Comparison of ENCODE assay signal across 8 cellular contexts in the genomic region with DNA sequence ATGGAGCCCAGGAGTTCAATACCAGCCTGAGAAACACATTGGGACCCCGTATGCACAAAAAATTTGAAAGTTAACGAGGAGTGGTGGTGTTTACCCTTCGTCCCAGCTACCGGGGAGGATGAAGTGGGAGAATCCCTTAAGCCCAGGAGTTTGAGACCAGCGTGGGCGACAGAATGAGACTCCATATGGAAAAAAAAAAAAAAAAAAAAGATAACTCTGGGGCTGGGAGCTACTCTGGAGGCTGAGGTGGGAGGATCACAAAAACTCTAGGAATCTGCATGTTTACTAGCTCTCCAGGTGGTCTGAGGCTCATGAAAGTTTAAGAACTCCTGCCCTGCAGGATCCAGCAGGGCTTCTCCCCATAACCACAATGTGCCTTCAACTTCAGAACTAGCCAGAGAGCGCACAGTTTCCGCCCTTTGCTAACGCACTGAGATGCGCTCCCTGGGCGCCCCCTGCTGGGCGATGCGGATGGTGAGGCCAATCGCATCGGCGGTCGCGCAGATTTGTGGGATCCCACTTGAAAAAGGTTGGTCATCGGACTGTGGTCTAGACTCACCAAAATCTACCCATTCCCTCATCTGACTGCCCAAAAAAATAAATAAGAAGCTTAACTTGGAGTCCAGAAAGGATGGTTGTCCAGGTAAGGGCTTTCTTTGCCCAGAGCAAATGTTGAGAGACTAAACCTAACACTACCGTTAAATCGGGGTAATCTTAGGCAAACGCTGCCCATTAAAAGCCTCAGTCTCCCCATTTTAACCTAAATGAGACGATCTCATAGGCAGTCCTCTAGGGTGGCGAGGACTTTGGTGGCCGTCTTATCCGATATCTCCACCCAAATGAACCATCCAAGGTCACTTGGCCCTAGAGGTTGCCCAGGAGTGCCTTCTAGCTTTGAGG. TPM values are rescaled to one million over a fixed set of nuclear protein-coding genes. Genes with fewer than 3 reads are reported as not detected.
DNase-seq lines count a peak whose midpoint lies in the region; ATAC-seq and TF ChIP-seq lines count a peak whose summit lies in the region.

No MANE protein-coding gene starts in this region.

- CTCF ChIA-PET in IMR-90 (lab: Yijun Ruan, JAX): interaction anchor here (0.7 to 3.0 kb wide), 4 partner anchors 15 to 88 kb away, joined by 3 to 9 read pairs (median 4); no protein-coding TSS in a partner anchor

- in situ Hi-C loops in IMR-90 (cut with MboI; ENCODE audit: low sequenced_read_pairs): no loop called here

- H3K23ac ChIP-seq in IMR-90 (ENCODE audit: low read depth, low read length): no peak overlapping the region

- H3K9me3 ChIP-seq in DOHH2 (ENCODE audit: control insufficient read depth, insufficient read depth, low read length): no peaks in the 10 kb centered on the region
- no peaks in the 10 kb centered on the region for H3K9me3 ChIP-seq in IMR-90 (ENCODE audit: control insufficient read depth, insufficient read depth, low read length)
- H3K9me3 ChIP-seq in parathyroid adenoma (ENCODE audit: control insufficient read depth, low read length): no peaks in the 10 kb centered on the region
- H3K9me3 ChIP-seq in upper lobe of left lung: no peaks in the 10 kb centered on the region

- H3K9me1 ChIP-seq in IMR-90 (ENCODE audit: insufficient read depth, low read length): no peaks in the 10 kb centered on the region

- no peaks in the 10 kb centered on the region for H4K20me1 ChIP-seq in DOHH2 (ENCODE audit: control insufficient read depth, insufficient read depth, low read depth, low read length)
- no peaks in the 10 kb centered on the region for H4K20me1 ChIP-seq in IMR-90 (ENCODE audit: insufficient read depth, low read length)

- H2AK9ac ChIP-seq in IMR-90 (replicated peaks; ENCODE audit: low read depth, low read length, poor library complexity): peak overlapping the region; percentile 75

- no peak overlapping the region for H4K8ac ChIP-seq in IMR-90 (ENCODE audit: low read depth in 2 of 2, low read length in 2 of 2)

- BruUV-seq in IMR-90 (replicated peaks; lab: Mats Ljungman, UMichigan): no TSS peak

- H3K27ac ChIP-seq in DOHH2 (ENCODE audit: low read depth, low read length): no peak overlapping the region
- H3K27ac ChIP-seq in IMR-90 (ENCODE audit: insufficient read depth, low read length): no peak overlapping the region
- H3K27ac ChIP-seq in parathyroid adenoma: no peak overlapping the region
- no peak overlapping the region for H3K27ac ChIP-seq in upper lobe of left lung

- no peak overlapping the region for H3K4ac ChIP-seq in IMR-90 (ENCODE audit: low read depth, low read length)

- peak; percentile 78 for TF ChIP-seq RAD21 in IMR-90 (IDR thresholded peaks at IDR 0.05; ENCODE audit: low read length)

- no peak for TF ChIP-seq EP300 in upper lobe of left lung (IDR thresholded peaks at IDR 0.05)

- H3K56ac ChIP-seq in IMR-90 (ENCODE audit: extremely low read depth, insufficient read depth, low read length): no peak overlapping the region

- intact Hi-C loops in IMR-90 (cut with micrococcal nuclease): no loop called here

- ATAC-seq in IMR-90 (ENCODE audit: low read depth): peak; percentile 95
- ATAC-seq in upper lobe of left lung (ENCODE audit: low FRiP score in 2 of 2): peak; percentile 62 to 88
- ATAC-seq in HG02759 (IDR thresholded peaks at IDR 0.05; ENCODE audit: unreplicated experiment): no peak

- H3K4me2 ChIP-seq in DOHH2 (ENCODE audit: low read length): no peak overlapping the region
- no peak overlapping the region for H3K4me2 ChIP-seq in IMR-90 (ENCODE audit: low read depth, low read length)
- peak overlapping the region; percentile 12 for H3K4me2 ChIP-seq in parathyroid adenoma (ENCODE audit: low read length)

- H2AFZ ChIP-seq in IMR-90 (replicated peaks; ENCODE audit: low read length, poor library complexity): peak overlapping the region; percentile 24
- no peak overlapping the region for H2AFZ ChIP-seq in parathyroid adenoma

- WGBS in IMR-90 (ENCODE audit: extremely low coverage in 2 of 2, insufficient read length in 1 of 2), 2 experiments: 57% methylated on average over 7 of the region's 26 CpGs; no CpG with 5 or more reads in 1 of the 2 experiments
- 31 to 35% methylated on average over 24 to 26 of the region's 26 CpGs for WGBS in upper lobe of left lung, 2 donors

- dilution Hi-C loops in IMR-90 (cut with HindIII; ENCODE audit: low sequenced_read_pairs, unreplicated experiment): no loop called here

- no peak overlapping the region for H4K5ac ChIP-seq in IMR-90 (ENCODE audit: low read depth, low read length)

- H3K18ac ChIP-seq in IMR-90 (ENCODE audit: low read depth, low read length): no peak overlapping the region

- peak; percentile 98 for TF ChIP-seq CTCF in DOHH2 (IDR thresholded peaks at IDR 0.05; ENCODE audit: low read depth, low read length, poor library complexity, severe bottlenecking)
- peak; percentile 93 for TF ChIP-seq CTCF in IMR-90 (conservative IDR thresholded peaks at IDR 0.05; ENCODE audit: low read depth, low read length)
- peak; percentile 85 for TF ChIP-seq CTCF in parathyroid adenoma (IDR thresholded peaks at IDR 0.05)
- TF ChIP-seq CTCF in upper lobe of left lung (IDR thresholded peaks at IDR 0.05): peak; percentile 81 to 91 (median 88)

- H4K91ac ChIP-seq in IMR-90 (ENCODE audit: insufficient read depth, low read depth, low read length): no peak overlapping the region

- H3K36me3 ChIP-seq in DOHH2 (ENCODE audit: control insufficient read depth, low read length) (no peaks in the 10 kb centered on the region), IMR-90 (ENCODE audit: control insufficient read depth, insufficient read depth, low read length) (no peaks in the 10 kb centered on the region), parathyroid adenoma (ENCODE audit: control insufficient read depth, insufficient read depth, low read length) (no peaks in the 10 kb centered on the region), upper lobe of left lung (no peaks in the 10 kb centered on the region)

- H3F3A ChIP-seq in DOHH2 (ENCODE audit: control insufficient read depth, insufficient read depth): no peaks in the 10 kb centered on the region

- H2AK5ac ChIP-seq in IMR-90 (ENCODE audit: low read depth, low read length): no peak overlapping the region

- H3K79me1 ChIP-seq in IMR-90 (ENCODE audit: low read depth in 1 of 2, low read length in 2 of 2): no peaks in the 10 kb centered on the region

- H3K14ac ChIP-seq in IMR-90 (replicated peaks; ENCODE audit: low read depth, low read length): no peak overlapping the region

- H3K4me1 ChIP-seq in DOHH2 (ENCODE audit: control insufficient read depth, low read length): peaks cover 4% of the 10 kb centered on the region; the same call in 1 of the 2 replicates
- no peaks in the 10 kb centered on the region; the same call in 1 of the 2 replicates for H3K4me1 ChIP-seq in IMR-90 (ENCODE audit: control insufficient read depth, insufficient read depth, low read length)
- H3K4me1 ChIP-seq in parathyroid adenoma: no peaks in the 10 kb centered on the region
- peaks cover 10 to 18% (median 11%) of the 10 kb centered on the region in 4 donors for H3K4me1 ChIP-seq in upper lobe of left lung

- H3K79me2 ChIP-seq in DOHH2 (ENCODE audit: control insufficient read depth, low read length) (no peaks in the 10 kb centered on the region), parathyroid adenoma (no peaks in the 10 kb centered on the region)

- no peak overlapping the region for H2BK120ac ChIP-seq in IMR-90 (ENCODE audit: low read depth, low read length)

- H3K9me2 ChIP-seq in DOHH2 (replicated peaks; ENCODE audit: control insufficient read depth, low read length): no peaks in the 10 kb centered on the region

- TF ChIP-seq POLR2A in IMR-90 (IDR thresholded peaks at IDR 0.05; ENCODE audit: low read depth, low read length) (no peak), upper lobe of left lung (IDR thresholded peaks at IDR 0.05) (no peak)

- no peak overlapping the region for H2BK20ac ChIP-seq in IMR-90 (ENCODE audit: low read depth, low read length)

- no peak overlapping the region for H2BK5ac ChIP-seq in IMR-90 (ENCODE audit: low read depth, low read length, poor library complexity, severe bottlenecking)

- H3K4me3 ChIP-seq in DOHH2 (ENCODE audit: low read length) (no peak overlapping the region), IMR-90 (ENCODE audit: insufficient read depth, low read depth, low read length) (no peak overlapping the region), parathyroid adenoma (ENCODE audit: low read depth, low read length) (no peak overlapping the region), upper lobe of left lung (no peak overlapping the region)

- H3K27me3 ChIP-seq in DOHH2 (ENCODE audit: control insufficient read depth, low read length) (peaks cover 56% of the 10 kb centered on the region), IMR-90 (ENCODE audit: control insufficient read depth, insufficient read depth, low read length) (peaks cover 67% of the 10 kb centered on the region), parathyroid adenoma (ENCODE audit: control insufficient read depth, insufficient read depth, low read length) (peaks cover 10% of the 10 kb centered on the region), upper lobe of left lung (peaks cover 0 to 22% (median 12%) of the 10 kb centered on the region in 4 donors)

- POLR2A ChIA-PET in IMR-90 (lab: Charles Lee; ENCODE audit: unreplicated experiment): no interaction called here

- H2BK15ac ChIP-seq in IMR-90 (ENCODE audit: low read depth, low read length): no peak overlapping the region

- DNase-seq in IMR-90 (peak; percentile 64), SK-N-DZ (ENCODE audit: low spot score) (peak; percentile 44), activated gamma-delta T cell treated with Interleukin-2 at 50 U/mL for 16 hours (peak; percentile 85), glomerular endothelial cell (ENCODE audit: extremely low read depth, low read depth, low spot score) (peak; percentile 25), upper lobe of left lung (peak; percentile 81 to 97)

- no peak overlapping the region for H3K9ac ChIP-seq in IMR-90 (ENCODE audit: low read depth, low read length)
- H3K9ac ChIP-seq in parathyroid adenoma: no peak overlapping the region

RNA-seq across cellular contexts. Expression of a gene that starts 8.8 kb away (rescaled TPM):
- total RNA-seq in IMR-90 (2012; rRNA removed) (not detected in 2 replicates), glomerular endothelial cell (not detected in 2 replicates), upper lobe of left lung (1 to 10 TPM in 2 of 6 donors, under 1 TPM in 3, not detected in 1; 0.30 to 1.3 (median 0.72) TPM)
- not detected in 2 replicates for polyA plus RNA-seq in IMR-90 (2012; rRNA removed)
- not detected in 2 replicates for polyA plus RNA-seq in IMR-90 (2012; cell fraction: cytosol; rRNA removed)
- not detected in 2 replicates for polyA plus RNA-seq in IMR-90 (2012; cell fraction: nucleus; rRNA removed; ENCODE audit: low replicate concordance)
- not detected in 2 replicates for polyA plus RNA-seq in SK-N-DZ (2014; cell fraction: cytosol; rRNA removed)
- not detected in 2 replicates for polyA plus RNA-seq in SK-N-DZ (2014; cell fraction: nucleus; rRNA removed)

RNA-seq across cellular contexts. Expression of a gene that starts 9.9 kb away (rescaled TPM):
- total RNA-seq in IMR-90 (2012; rRNA removed): not detected in 2 replicates
- polyA plus RNA-seq in IMR-90 (2012; rRNA removed): not detected in 2 replicates
- polyA plus RNA-seq in IMR-90 (2012; cell fraction: cytosol; rRNA removed): 0.01 and 0.05 TPM in 2 replicates
- 0.31 and 0.32 TPM in 2 replicates for polyA plus RNA-seq in IMR-90 (2012; cell fraction: nucleus; rRNA removed; ENCODE audit: low replicate concordance)
- polyA plus RNA-seq in SK-N-DZ (2014; cell fraction: cytosol; rRNA removed): not detected in 2 replicates
- polyA plus RNA-seq in SK-N-DZ (2014; cell fraction: nucleus; rRNA removed): not detected in 2 replicates
- total RNA-seq in glomerular endothelial cell: under 0.01 TPM in 1 of 2 replicates, not detected in the other
- total RNA-seq in upper lobe of left lung: 10 to 100 TPM in 3 of 6 donors, 1 to 10 TPM in 2, under 1 TPM in 1; 0.59 to 25.2 (median 11.1) TPM

RNA-seq across cellular contexts. Expression of a gene that starts 46.0 kb away (rescaled TPM):
- total RNA-seq in IMR-90 (2012; rRNA removed) (not detected in 2 replicates), glomerular endothelial cell (not detected in 2 replicates), upper lobe of left lung (100 to 1,000 TPM in 5 of 6 donors, 10 to 100 TPM in 1; 74.4 to 437 (median 172) TPM)
- polyA plus RNA-seq in IMR-90 (2012; rRNA removed): 1.3 and 1.6 TPM in 2 replicates
- 0.30 TPM in 1 of 2 replicates, not detected in the other for polyA plus RNA-seq in IMR-90 (2012; cell fraction: cytosol; rRNA removed)
- 0.36 TPM in 1 of 2 replicates, not detected in the other for polyA plus RNA-seq in IMR-90 (2012; cell fraction: nucleus; rRNA removed; ENCODE audit: low replicate concordance)
- polyA plus RNA-seq in SK-N-DZ (2014; cell fraction: cytosol; rRNA removed): not detected in 2 replicates
- not detected in 2 replicates for polyA plus RNA-seq in SK-N-DZ (2014; cell fraction: nucleus; rRNA removed)

RNA-seq across cellular contexts. Expression of a gene that starts 46.8 kb away (rescaled TPM):
- not detected in 2 replicates for total RNA-seq in IMR-90 (2012; rRNA removed)
- polyA plus RNA-seq in IMR-90 (2012; rRNA removed): not detected in 2 replicates
- not detected in 2 replicates for polyA plus RNA-seq in IMR-90 (2012; cell fraction: cytosol; rRNA removed)
- polyA plus RNA-seq in IMR-90 (2012; cell fraction: nucleus; rRNA removed; ENCODE audit: low replicate concordance): not detected in 2 replicates
- polyA plus RNA-seq in SK-N-DZ (2014; cell fraction: cytosol; rRNA removed): not detected in 2 replicates
- polyA plus RNA-seq in SK-N-DZ (2014; cell fraction: nucleus; rRNA removed): 0.03 TPM in 1 of 2 replicates, not detected in the other
- 0.05 and 0.06 TPM in 2 replicates for total RNA-seq in glomerular endothelial cell
- total RNA-seq in upper lobe of left lung: 1 to 10 TPM in 2 of 6 donors, not detected in 4; 1.2 to 1.4 TPM

RNA-seq across cellular contexts. Expression of a gene that starts 57.4 kb away (rescaled TPM):
- 3.6 and 5.2 TPM in 2 replicates for total RNA-seq in IMR-90 (2012; rRNA removed)
- 17.0 and 18.4 TPM in 2 replicates for polyA plus RNA-seq in IMR-90 (2012; rRNA removed)
- 10.1 and 13.9 TPM in 2 replicates for polyA plus RNA-seq in IMR-90 (2012; cell fraction: cytosol; rRNA removed)
- polyA plus RNA-seq in IMR-90 (2012; cell fraction: nucleus; rRNA removed; ENCODE audit: low replicate concordance): 151 and 169 TPM in 2 replicates
- polyA plus RNA-seq in SK-N-DZ (2014; cell fraction: cytosol; rRNA removed): 4.8 and 5.1 TPM in 2 replicates
- polyA plus RNA-seq in SK-N-DZ (2014; cell fraction: nucleus; rRNA removed): 52.0 and 62.5 TPM in 2 replicates
- total RNA-seq in glomerular endothelial cell: 1.9 and 5.0 TPM in 2 replicates
- 100 to 1,000 TPM in 2 of 6 donors, 10 to 100 TPM in 4; 25.7 to 194 (median 62.5) TPM for total RNA-seq in upper lobe of left lung

Comparison
In these comparisons a context has a peak if more than half of its experiments do, and no peak if none do; other contexts are left out.
1. DNase-seq: peak in every context shown above with its lines; median percentile 89 in upper lobe of left lung; 85 in activated gamma-delta T cell treated with Interleukin-2 at 50 U/mL for 16 hours; 64 in IMR-90; 44 in SK-N-DZ; 25 in glomerular endothelial cell.
2. RNA of a gene that starts 46.0 kb away (total RNA-seq): 74.4 to 437 TPM in upper lobe of left lung; not detected in IMR-90 and not detected in glomerular endothelial cell; every median in the first group is over 10 times any median in the second.
3. Peak in every context shown above with its lines, with median percentiles within 50 percentile points of each other: CTCF ChIP-seq.